8 cellular contexts compared by ENCODE assay signal in genomic region chr1:11285883-11286734, GRCh38. TPM values are rescaled to one million over a fixed set of nuclear protein-coding genes. Genes with fewer than 3 reads are reported as not detected.
A peak's percentile ranks its signal among the peaks of the same experiment; 100 is the strongest.
DNase-seq lines count a peak whose midpoint lies in the region; ATAC-seq, FAIRE-seq and TF ChIP-seq lines count a peak whose summit lies in the region.

No MANE protein-coding gene starts in this region.

- H3T11ph ChIP-seq in H9 (ENCODE audit: low read length) = no peak overlapping the region

- no peak overlapping the region for H2BK15ac ChIP-seq in H9 (ENCODE audit: low read depth, low read length)

- no peak overlapping the region for H2BK12ac ChIP-seq in H9 (ENCODE audit: insufficient read length, low read depth, low read length)

- no peak overlapping the region; the same call in 1 of the 2 replicates for H3K14ac ChIP-seq in H9 (ENCODE audit: insufficient read depth, low read length)

- DNase-seq in BE2C = no peak
- no peak for DNase-seq in H9
- no peak for DNase-seq in activated CD8-positive, alpha-beta T cell treated with anti-CD3 and anti-CD28 coated beads, Interleukin-2, amount 10 ng/mL, durations not matched to agents 7 days and 5 days
- DNase-seq in keratinocyte (ENCODE audit: low read depth, low spot score) = no peak

- H3K9ac ChIP-seq in H9 (ENCODE audit: extremely low read depth, insufficient read length, low read length) (no peak overlapping the region), keratinocyte (ENCODE audit: control insufficient read depth, extremely low read depth, insufficient read depth, low read length) (no peak overlapping the region)

- H3K9me3 ChIP-seq in BE2C = no peaks in the 10 kb centered on the region
- no peaks in the 10 kb centered on the region for H3K9me3 ChIP-seq in H9 (ENCODE audit: control insufficient read depth, low read depth, low read length)
- no peaks in the 10 kb centered on the region for H3K9me3 ChIP-seq in keratinocyte (ENCODE audit: control insufficient read depth, low read depth, low read length)

- no peaks in the 10 kb centered on the region; the same call in 1 of the 2 replicates for H3K36me3 ChIP-seq in BE2C
- H3K36me3 ChIP-seq in keratinocyte (ENCODE audit: control insufficient read depth in 2 of 2, extremely low read depth in 1 of 2, insufficient read depth in 2 of 2, low read length in 2 of 2) = peaks cover 10 to 18% of the 10 kb centered on the region in 2 experiments

- no peaks in the 10 kb centered on the region for H3K9me3 Mint-ChIP-seq in H9
- no peaks in the 10 kb centered on the region for H3K9me3 Mint-ChIP-seq in activated CD8-positive, alpha-beta T cell treated with anti-CD3 and anti-CD28 coated beads, Interleukin-2, amount 10 ng/mL, durations not matched to agents 7 days and 5 days (ENCODE audit: insufficient read depth)

- no peaks in the 10 kb centered on the region for H3K23me2 ChIP-seq in H9 (ENCODE audit: insufficient read length, low read depth, low read length, poor library complexity, severe bottlenecking)

- no peak overlapping the region for H3K56ac ChIP-seq in H9 (ENCODE audit: insufficient read length, low read depth, low read length)

- H3K4me1 Mint-ChIP-seq in H9 = peaks cover 43 to 48% of the 10 kb centered on the region in 2 experiments
- H3K4me1 Mint-ChIP-seq in activated CD8-positive, alpha-beta T cell treated with anti-CD3 and anti-CD28 coated beads, Interleukin-2, amount 10 ng/mL, durations not matched to agents 7 days and 5 days (ENCODE audit: low read depth) = peaks cover 55% of the 10 kb centered on the region

- H3K4ac ChIP-seq in H9 (ENCODE audit: low read depth, low read length) = no peak overlapping the region

- WGBS in H9 (ENCODE audit: extremely low coverage, insufficient read length, low lambda C conversion rate) = no CpG with 5 or more reads among the region's 7 CpGs

- H3K79me2 ChIP-seq in H9 (ENCODE audit: insufficient read depth, low read length) (peaks cover 2% of the 10 kb centered on the region; the same call in 1 of the 2 replicates), keratinocyte (ENCODE audit: control insufficient read depth, insufficient read depth, low read length) (peaks cover 5% of the 10 kb centered on the region)

- H3K27me3 ChIP-seq in BE2C (no peaks in the 10 kb centered on the region), H9 (ENCODE audit: insufficient read depth, low read length) (no peaks in the 10 kb centered on the region), keratinocyte (ENCODE audit: control insufficient read depth, extremely low read depth, insufficient read depth, low read length) (no peaks in the 10 kb centered on the region)

- H4K8ac ChIP-seq in H9 (replicated peaks; ENCODE audit: insufficient read length, low read depth, low read length) = no peak overlapping the region

- TF ChIP-seq CTCF in BE2C (IDR thresholded peaks at IDR 0.05; ENCODE audit: low read depth, low read length) (peak; percentile 42), H9 (conservative IDR thresholded peaks at IDR 0.05) (no peak; the same call in 1 of the 3 replicates), keratinocyte (optimal IDR thresholded peaks at IDR 0.05 in 1 of 3, IDR thresholded peaks at IDR 0.05 in 1 of 3, conservative IDR thresholded peaks at IDR 0.05 in 1 of 3; ENCODE audit: extremely low read depth in 1 of 3, insufficient read depth in 2 of 3, low read length in 3 of 3) (peak in 2 of 3 experiments; percentile 27 to 40)

- peak overlapping the region in 1 of 2 experiments; percentile 37; a peak in 3 of 5 replicates for H3K4me3 Mint-ChIP-seq in H9
- H3K4me3 Mint-ChIP-seq in activated CD8-positive, alpha-beta T cell treated with anti-CD3 and anti-CD28 coated beads, Interleukin-2, amount 10 ng/mL, durations not matched to agents 7 days and 5 days = peak overlapping the region; percentile 22

- no peak overlapping the region for H2AK5ac ChIP-seq in H9 (ENCODE audit: insufficient read length, low read length)

- H4K91ac ChIP-seq in H9 (ENCODE audit: insufficient read length, low read depth, low read length) = no peak overlapping the region

- H3K4me3 ChIP-seq in BE2C (ENCODE audit: low read depth, low read length) (no peak overlapping the region), keratinocyte (ENCODE audit: control insufficient read depth in 2 of 3, extremely low read depth in 1 of 3, insufficient read depth in 2 of 3, low read depth in 1 of 3, low read length in 3 of 3) (no peak overlapping the region)

- POLR2A ChIA-PET in activated CD8-positive, alpha-beta T cell treated with anti-CD3 and anti-CD28 coated beads, Interleukin-2, amount 10 ng/mL, durations not matched to agents 7 days and 5 days (lab: Charles Lee) = no interaction called here

- peak overlapping the region; percentile 56 to 98 (median 84) for H3K27ac Mint-ChIP-seq in H9
- H3K27ac Mint-ChIP-seq in activated CD8-positive, alpha-beta T cell treated with anti-CD3 and anti-CD28 coated beads, Interleukin-2, amount 10 ng/mL, durations not matched to agents 7 days and 5 days = peak overlapping the region; percentile 85

- H3K9me1 ChIP-seq in keratinocyte (ENCODE audit: control insufficient read depth, extremely low read depth, insufficient read depth, low read length) = no peaks in the 10 kb centered on the region

- H3K79me1 ChIP-seq in H9 (ENCODE audit: insufficient read depth, low read depth, low read length, poor library complexity, severe bottlenecking) = peaks cover 5% of the 10 kb centered on the region

- no peak overlapping the region for H4K5ac ChIP-seq in H9 (ENCODE audit: insufficient read length, low read depth, low read length)

- peaks cover 19 to 55% (median 25%) of the 10 kb centered on the region in 3 experiments; a peak in 6 of 7 replicates for H3K36me3 Mint-ChIP-seq in H9 (ENCODE audit: insufficient read depth in 1 of 3, low read depth in 3 of 3)
- H3K36me3 Mint-ChIP-seq in activated CD8-positive, alpha-beta T cell treated with anti-CD3 and anti-CD28 coated beads, Interleukin-2, amount 10 ng/mL, durations not matched to agents 7 days and 5 days (ENCODE audit: low read depth) = peaks cover 73% of the 10 kb centered on the region

- no peak overlapping the region for H2BK120ac ChIP-seq in H9 (ENCODE audit: low read depth, low read length, poor library complexity, severe bottlenecking)

- no peak overlapping the region for H2BK5ac ChIP-seq in H9 (ENCODE audit: insufficient read length, low read length)

- CTCF ChIA-PET in activated CD8-positive, alpha-beta T cell treated with anti-CD3 and anti-CD28 coated beads, Interleukin-2, amount 10 ng/mL, durations not matched to agents 7 days and 5 days (lab: Charles Lee) = interaction anchor here (1.0 to 1.2 kb wide), 2 partner anchors 88 to 433 kb away, joined by 3 read pairs; no protein-coding TSS in a partner anchor

- no peak overlapping the region for H3K23ac ChIP-seq in H9 (ENCODE audit: insufficient read length, low read depth, low read length)

- H4K20me1 ChIP-seq in H9 (ENCODE audit: control insufficient read depth, insufficient read depth, insufficient read length) (no peaks in the 10 kb centered on the region), keratinocyte (ENCODE audit: control insufficient read depth, extremely low read depth, insufficient read depth, low read length) (peaks cover 13% of the 10 kb centered on the region)

- FAIRE-seq in keratinocyte (lab: Jason Lieb, UNC) = peak; percentile 41

- no peaks in the 10 kb centered on the region for H3K27me3 Mint-ChIP-seq in H9 (ENCODE audit: low read depth)
- H3K27me3 Mint-ChIP-seq in activated CD8-positive, alpha-beta T cell treated with anti-CD3 and anti-CD28 coated beads, Interleukin-2, amount 10 ng/mL, durations not matched to agents 7 days and 5 days (ENCODE audit: low read depth) = no peaks in the 10 kb centered on the region

- H2BK20ac ChIP-seq in H9 (ENCODE audit: low read depth, low read length, poor library complexity, severe bottlenecking) = no peak overlapping the region

- dilution Hi-C loops in keratinocyte (cut with MboI; ENCODE audit: extremely low pct_ligation_motif_present, low sequenced_read_pairs) = no loop called here

- H3K18ac ChIP-seq in H9 (ENCODE audit: insufficient read length, low read depth, low read length) = peak overlapping the region; percentile 38

- H3K4me1 ChIP-seq in BE2C = no peaks in the 10 kb centered on the region
- peaks cover 17% of the 10 kb centered on the region; the same call in 1 of the 2 replicates for H3K4me1 ChIP-seq in H9 (ENCODE audit: insufficient read depth, low read length)
- H3K4me1 ChIP-seq in keratinocyte (ENCODE audit: control insufficient read depth, extremely low read depth, insufficient read depth, low read length) = no peaks in the 10 kb centered on the region

- H2AFZ ChIP-seq in H9 (ENCODE audit: low read length) (no peak overlapping the region), keratinocyte (ENCODE audit: control insufficient read depth, low read length) (no peak overlapping the region)

- H3K27ac ChIP-seq in H9 (ENCODE audit: insufficient read length, low read depth, low read length) (peak overlapping the region; percentile 85), keratinocyte (ENCODE audit: control insufficient read depth, insufficient read depth, low read length) (no peak overlapping the region)

- ATAC-seq in activated CD8-positive, alpha-beta T cell treated with anti-CD3 and anti-CD28 coated beads, Interleukin-2, amount 10 ng/mL, durations not matched to agents 7 days and 5 days = no peak
- no peak for ATAC-seq in GM18517 (IDR thresholded peaks at IDR 0.05; ENCODE audit: unreplicated experiment)
- no peak for ATAC-seq in GM18868 (IDR thresholded peaks at IDR 0.05; ENCODE audit: unreplicated experiment)
- no peak for ATAC-seq in HG02885 (IDR thresholded peaks at IDR 0.05; ENCODE audit: poor library complexity, unreplicated experiment)
- no peak for ATAC-seq in HG03135 (IDR thresholded peaks at IDR 0.05; ENCODE audit: unreplicated experiment)

- H3K4me2 ChIP-seq in H9 (ENCODE audit: insufficient read depth, insufficient read length, low read length) (peak overlapping the region; percentile 29), keratinocyte (ENCODE audit: control insufficient read depth, extremely low read depth, insufficient read depth, low read depth, low read length) (no peak overlapping the region)

RNA-seq across cellular contexts. Expression of gene UBIAD1, which starts 13.1 kb away (rescaled TPM):
- 20.4 TPM for polyA plus RNA-seq in BE2C (2012; ENCODE audit: insufficient read depth, insufficient read length, low read depth)
- total RNA-seq in H9 (2021) = 30.2 and 31.8 TPM in 2 replicates
- 10 to 100 TPM; 30.8 to 33.7 TPM for total RNA-seq in activated CD8-positive, alpha-beta T cell treated with anti-CD3 and anti-CD28 coated beads, Interleukin-2, amount 10 ng/mL, durations not matched to agents 7 days and 5 days
- 9.7 to 15.9 TPM (median 9.9 TPM) in 3 replicates for polyA plus RNA-seq in keratinocyte
- polyA plus RNA-seq in keratinocyte (2011; ENCODE audit: low read depth) = 1.2 TPM
- 8.9 and 9.1 TPM in 2 replicates for polyA plus RNA-seq in keratinocyte (2011; cell fraction: cytosol; rRNA removed)
- 11.6 and 11.9 TPM in 2 replicates for polyA plus RNA-seq in keratinocyte (2011; cell fraction: nucleus; rRNA removed)
- 8.0 and 12.2 TPM in 2 replicates for polyA plus RNA-seq in keratinocyte (2012; ENCODE audit: low replicate concordance)
- polyA minus RNA-seq in keratinocyte = 17.1 to 29.1 TPM (median 20.1 TPM) in 3 replicates
- 13.4 TPM for polyA minus RNA-seq in keratinocyte (2011; cell fraction: cytosol; rRNA and poly(A)+ RNA removed)
- polyA minus RNA-seq in keratinocyte (2011; cell fraction: nucleus; rRNA and poly(A)+ RNA removed) = 9.9 and 16.3 TPM in 2 replicates

RNA-seq across cellular contexts. Expression of gene MTOR, which starts 23.8 kb away (rescaled TPM):
- 17.0 TPM for polyA plus RNA-seq in BE2C (2012; ENCODE audit: insufficient read depth, insufficient read length, low read depth)
- 62.9 and 67.5 TPM in 2 replicates for total RNA-seq in H9 (2021)
- 10 to 100 TPM; 55.9 to 57.5 TPM for total RNA-seq in activated CD8-positive, alpha-beta T cell treated with anti-CD3 and anti-CD28 coated beads, Interleukin-2, amount 10 ng/mL, durations not matched to agents 7 days and 5 days
- 30.2 to 34.2 TPM (median 31.5 TPM) in 3 replicates for polyA plus RNA-seq in keratinocyte
- 21.8 TPM for polyA plus RNA-seq in keratinocyte (2011; ENCODE audit: low read depth)
- polyA plus RNA-seq in keratinocyte (2011; cell fraction: cytosol; rRNA removed) = 23.9 and 27.8 TPM in 2 replicates
- 84.0 and 91.6 TPM in 2 replicates for polyA plus RNA-seq in keratinocyte (2011; cell fraction: nucleus; rRNA removed)
- polyA plus RNA-seq in keratinocyte (2012; ENCODE audit: low replicate concordance) = 16.1 and 32.7 TPM in 2 replicates
- polyA minus RNA-seq in keratinocyte = 73.2 to 92.8 TPM (median 88.4 TPM) in 3 replicates
- 37.4 TPM for polyA minus RNA-seq in keratinocyte (2011; cell fraction: cytosol; rRNA and poly(A)+ RNA removed)
- polyA minus RNA-seq in keratinocyte (2011; cell fraction: nucleus; rRNA and poly(A)+ RNA removed) = 61.8 and 96.3 TPM in 2 replicates
